ENCODE assay signal across 14 cellular contexts in the genomic region with DNA sequence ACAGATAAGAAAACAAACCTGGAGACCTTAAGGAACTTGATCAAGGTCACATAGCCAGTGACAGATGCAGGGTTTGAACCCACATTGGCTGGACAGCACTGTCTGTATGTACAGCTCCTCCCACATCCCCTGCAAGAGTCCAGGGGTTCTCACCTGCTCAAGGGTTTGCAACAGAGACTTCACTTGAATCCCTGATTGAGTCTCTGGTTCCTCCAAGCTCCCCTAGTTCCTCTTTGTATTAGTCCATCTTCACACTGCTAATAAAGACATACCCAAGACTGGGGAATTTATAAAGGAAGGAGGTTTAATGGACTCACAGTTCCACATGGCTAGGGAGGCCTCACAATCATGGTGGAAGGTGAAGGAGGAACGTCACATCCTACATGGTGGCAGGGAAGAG.
DNase-seq lines count a peak whose midpoint lies in the region; ATAC-seq and TF ChIP-seq lines count a peak whose summit lies in the region.
"Had no signal": no experiment of that assay in that cellular context is flagged by ENCODE, and none has a peak within 500 bp of the region (broad histone marks: within the 10 kb centered on the region; RNA-seq: fewer than 3 reads in every experiment).

No MANE protein-coding gene starts in this region.

- H3K27me3 Mint-ChIP-seq in activated CD4-positive, alpha-beta T cell treated with anti-CD3 and anti-CD28 coated beads, Interleukin-2, amount 10 ng/mL, durations not matched to agents 24 days and 14 days = peaks cover 7% of the 10 kb centered on the region

- no peak for TF ChIP-seq POLR2A in right lobe of liver (IDR thresholded peaks at IDR 0.05)

- H3K9me3 Mint-ChIP-seq in activated CD4-positive, alpha-beta T cell treated with anti-CD3 and anti-CD28 coated beads, Interleukin-2, amount 10 ng/mL, durations not matched to agents 24 days and 14 days = peaks cover 3% of the 10 kb centered on the region
- H3K9me3 Mint-ChIP-seq: activated naive CD4-positive, alpha-beta T cell treated with anti-CD3 and anti-CD28 coated beads, Interleukin-2, amount 10 ng/mL, durations not matched to agents 7 days and 5 days; mesothelial cell of epicardium had no signal

- H3K27me3 ChIP-seq in ascending aorta = no peaks in the 10 kb centered on the region
- no peaks in the 10 kb centered on the region for H3K27me3 ChIP-seq in right lobe of liver
- H3K27me3 ChIP-seq: thyroid gland had no signal

- intact Hi-C loops in activated CD4-positive, alpha-beta T cell treated with anti-CD3 and anti-CD28 coated beads, Interleukin-2, amount 10 ng/mL, durations not matched to agents 24 days and 14 days (cut with micrococcal nuclease) = loop anchor here (5.0 to 10.0 kb wide), 3 partner anchors 75 to 512 kb away; a partner anchor contains a TSS
- intact Hi-C loops in ascending aorta (cut with DNase I) = no loop called here
- intact Hi-C loops in right lobe of liver (cut with DNase I) = no loop called here

- H3K9me3 ChIP-seq in ascending aorta (no peaks in the 10 kb centered on the region), right lobe of liver (no peaks in the 10 kb centered on the region)
- H3K9me3 ChIP-seq: breast epithelium, thyroid gland had no signal

- H3K4me3 Mint-ChIP-seq in activated CD4-positive, alpha-beta T cell treated with anti-CD3 and anti-CD28 coated beads, Interleukin-2, amount 10 ng/mL, durations not matched to agents 24 days and 14 days = peak overlapping the region; percentile 29
- H3K4me3 Mint-ChIP-seq: mesothelial cell of epicardium had no signal

- DNase-seq in activated CD4-positive, alpha-beta T cell treated with anti-CD3 and anti-CD28 coated beads, Interleukin-2, amount 10 ng/mL, durations not matched to agents 24 days and 14 days = no peak
- no peak for DNase-seq in activated CD4-positive, alpha-beta T cell treated with anti-CD3 and anti-CD28 coated beads, Interleukin-2, amount 50 U/mL, for 1 hour
- DNase-seq in HT-29 (ENCODE audit: low spot score) (no peak), ascending aorta (ENCODE audit: low spot score in 2 of 2) (no peak), GM19240 (ENCODE audit: insufficient read length, low spot score) (no peak), right lobe of liver (no peak)
- DNase-seq: activated naive CD4-positive, alpha-beta T cell treated with anti-CD3 and anti-CD28 coated beads, Interleukin-2, amount 10 ng/mL, durations not matched to agents 7 days and 5 days; foreskin melanocyte; NCI-H146; thyroid gland had no signal

- H3K27ac ChIP-seq in ascending aorta (no peak overlapping the region), right lobe of liver (no peak overlapping the region)
- H3K27ac ChIP-seq: breast epithelium, thyroid gland had no signal

- H3K36me3 Mint-ChIP-seq in activated CD4-positive, alpha-beta T cell treated with anti-CD3 and anti-CD28 coated beads, Interleukin-2, amount 10 ng/mL, durations not matched to agents 24 days and 14 days (ENCODE audit: low read depth) = no peaks in the 10 kb centered on the region
- H3K36me3 Mint-ChIP-seq: activated naive CD4-positive, alpha-beta T cell treated with anti-CD3 and anti-CD28 coated beads, Interleukin-2, amount 10 ng/mL, durations not matched to agents 7 days and 5 days; mesothelial cell of epicardium had no signal

- peaks cover 13% of the 10 kb centered on the region for H3K4me1 Mint-ChIP-seq in activated CD4-positive, alpha-beta T cell treated with anti-CD3 and anti-CD28 coated beads, Interleukin-2, amount 10 ng/mL, durations not matched to agents 24 days and 14 days
- H3K4me1 Mint-ChIP-seq: mesothelial cell of epicardium had no signal

- H3K4me1 ChIP-seq in ascending aorta = no peaks in the 10 kb centered on the region
- H3K4me1 ChIP-seq in right lobe of liver = no peaks in the 10 kb centered on the region
- H3K4me1 ChIP-seq: breast epithelium, thyroid gland had no signal

- peak overlapping the region; percentile 58 for H3K27ac Mint-ChIP-seq in activated CD4-positive, alpha-beta T cell treated with anti-CD3 and anti-CD28 coated beads, Interleukin-2, amount 10 ng/mL, durations not matched to agents 24 days and 14 days
- H3K27ac Mint-ChIP-seq: activated naive CD4-positive, alpha-beta T cell treated with anti-CD3 and anti-CD28 coated beads, Interleukin-2, amount 10 ng/mL, durations not matched to agents 7 days and 5 days; mesothelial cell of epicardium had no signal

- no CpG with 5 or more reads among the region's 1 CpG for WGBS in right lobe of liver (ENCODE audit: insufficient coverage, low coverage, low lambda C conversion rate, missing lambda C conversion rate)

- ATAC-seq in HG02798 (IDR thresholded peaks at IDR 0.05; ENCODE audit: poor library complexity, unreplicated experiment) (peak; percentile 3), HG03571 (IDR thresholded peaks at IDR 0.05; ENCODE audit: unreplicated experiment) (peak; percentile 13), right lobe of liver (no peak)

- no peak for TF ChIP-seq CTCF in ascending aorta (IDR thresholded peaks at IDR 0.05)
- no peak for TF ChIP-seq CTCF in right lobe of liver (IDR thresholded peaks at IDR 0.05)

- H3K36me3 ChIP-seq in ascending aorta = no peaks in the 10 kb centered on the region
- no peaks in the 10 kb centered on the region for H3K36me3 ChIP-seq in right lobe of liver
- H3K36me3 ChIP-seq: breast epithelium, thyroid gland had no signal

- no peak overlapping the region for H3K4me3 ChIP-seq in ascending aorta
- no peak overlapping the region for H3K4me3 ChIP-seq in right lobe of liver
- H3K4me3 ChIP-seq: breast epithelium, thyroid gland had no signal

Comparison
In these comparisons a context has a peak if more than half of its experiments do, and no peak if none do; other contexts are left out.
1. ATAC-seq: peak in HG02798 (single experiment) and HG03571 (single experiment); none in right lobe of liver (0 of 4).